Comparison of ENCODE assay signal across 14 cellular contexts in genomic region chr13:73729046-73729445, GRCh38.
DNase-seq lines count a peak whose midpoint lies in the region; ATAC-seq and TF ChIP-seq lines count a peak whose summit lies in the region.
"Had no signal": no experiment of that assay in that cellular context is flagged by ENCODE, and none has a peak within 500 bp of the region (broad histone marks: within the 10 kb centered on the region; RNA-seq: fewer than 3 reads in every experiment).

No MANE protein-coding gene starts in this region.

- POLR2A ChIA-PET in CD8-positive, alpha-beta memory T cell (lab: Charles Lee) = interaction anchor here (0.6 kb wide), 1 partner anchor 665 kb away, joined by 5 read pairs; no protein-coding TSS in a partner anchor
- POLR2A ChIA-PET in naive thymus-derived CD4-positive, alpha-beta T cell (lab: Charles Lee) = interaction anchor here (1.0 to 1.9 kb wide), 2 partner anchors 12 to 21 kb away, joined by 4 to 6 read pairs; no protein-coding TSS in a partner anchor

- DNase-seq in CD8-positive, alpha-beta memory T cell = no peak
- DNase-seq in left lobe of liver (ENCODE audit: low spot score) (no peak), breast epithelium (ENCODE audit: low spot score in 2 of 2) (no peak), COR-L47 (lab: John Stamatoyannopoulos, UW) (no peak), DMS53 (lab: John Stamatoyannopoulos, UW) (no peak)
- no peak for DNase-seq in naive thymus-derived CD4-positive, alpha-beta T cell
- DNase-seq: BE2C, DMS153, DND-41, GDM1 had no signal

- H3K4me1 Mint-ChIP-seq in CD8-positive, alpha-beta memory T cell = peaks cover 26 to 60% (median 34%) of the 10 kb centered on the region in 3 donors
- peaks cover 0 to 42% (median 30%) of the 10 kb centered on the region in 7 donors for H3K4me1 Mint-ChIP-seq in naive thymus-derived CD4-positive, alpha-beta T cell

- no peak overlapping the region for H3K4me3 Mint-ChIP-seq in CD8-positive, alpha-beta memory T cell
- no peak overlapping the region for H3K4me3 Mint-ChIP-seq in naive thymus-derived CD4-positive, alpha-beta T cell
- H3K4me3 Mint-ChIP-seq: IgD-negative memory B cell had no signal

- no peak overlapping the region for H3K4me3 ChIP-seq in CD8-positive, alpha-beta memory T cell (ENCODE audit: low read length)
- H3K4me3 ChIP-seq in naive thymus-derived CD4-positive, alpha-beta T cell (ENCODE audit: low read length) = no peak overlapping the region
- no peak overlapping the region for H3K4me3 ChIP-seq in breast epithelium
- H3K4me3 ChIP-seq: A549, HAP-1 had no signal

- intact Hi-C loops in naive thymus-derived CD4-positive, alpha-beta T cell (cut with micrococcal nuclease) = no loop called here
- intact Hi-C loops in breast epithelium (cut with DNase I; ENCODE audit: low total_unique reads) = no loop called here

- H3K27me3 ChIP-seq in CD8-positive, alpha-beta memory T cell (ENCODE audit: insufficient read depth, low read length, poor library complexity, severe bottlenecking) = no peaks in the 10 kb centered on the region
- no peaks in the 10 kb centered on the region for H3K27me3 ChIP-seq in naive thymus-derived CD4-positive, alpha-beta T cell (ENCODE audit: control insufficient read depth in 2 of 2, insufficient read depth in 2 of 2, low read length in 2 of 2)
- H3K27me3 ChIP-seq in breast epithelium = no peaks in the 10 kb centered on the region
- H3K27me3 ChIP-seq: BE2C had no signal

- H3K36me3 ChIP-seq in CD8-positive, alpha-beta memory T cell (ENCODE audit: insufficient read depth, low read length) = no peaks in the 10 kb centered on the region
- peaks cover 0 to 5% (median 0%) of the 10 kb centered on the region in 3 experiments for H3K36me3 ChIP-seq in naive thymus-derived CD4-positive, alpha-beta T cell (ENCODE audit: control insufficient read depth in 2 of 3, insufficient read depth in 3 of 3, low read length in 3 of 3)
- no peaks in the 10 kb centered on the region for H3K36me3 ChIP-seq in breast epithelium
- H3K36me3 ChIP-seq: BE2C, HAP-1 had no signal

- no peaks in the 10 kb centered on the region for H3K9me3 Mint-ChIP-seq in CD8-positive, alpha-beta memory T cell
- peaks cover 0 to 5% (median 0%) of the 10 kb centered on the region in 11 donors for H3K9me3 Mint-ChIP-seq in naive thymus-derived CD4-positive, alpha-beta T cell
- H3K9me3 Mint-ChIP-seq: IgD-negative memory B cell had no signal

- TF ChIP-seq CTCF in breast epithelium (IDR thresholded peaks at IDR 0.05) = no peak

- CTCF ChIA-PET in CD8-positive, alpha-beta memory T cell (lab: Charles Lee) = interaction anchor here (1.4 kb wide), 1 partner anchor 10 kb away, joined by 6 read pairs; no protein-coding TSS in a partner anchor
- CTCF ChIA-PET in naive thymus-derived CD4-positive, alpha-beta T cell (lab: Charles Lee) = no interaction called here

- no peaks in the 10 kb centered on the region for H3K27me3 Mint-ChIP-seq in CD8-positive, alpha-beta memory T cell
- no peaks in the 10 kb centered on the region for H3K27me3 Mint-ChIP-seq in naive thymus-derived CD4-positive, alpha-beta T cell
- H3K27me3 Mint-ChIP-seq: IgD-negative memory B cell had no signal

- no peaks in the 10 kb centered on the region for H3K4me1 ChIP-seq in CD8-positive, alpha-beta memory T cell (ENCODE audit: insufficient read depth, low read length)
- H3K4me1 ChIP-seq in naive thymus-derived CD4-positive, alpha-beta T cell (ENCODE audit: control insufficient read depth in 2 of 2, insufficient read depth in 2 of 2, low read length in 2 of 2) = no peaks in the 10 kb centered on the region
- no peaks in the 10 kb centered on the region for H3K4me1 ChIP-seq in breast epithelium
- H3K4me1 ChIP-seq: A549, BE2C, HAP-1 had no signal

- peak; percentile 78 for ATAC-seq in left lobe of liver
- no peak for ATAC-seq in naive thymus-derived CD4-positive, alpha-beta T cell
- ATAC-seq: A549 had no signal

- H3K27ac ChIP-seq in CD8-positive, alpha-beta memory T cell (ENCODE audit: low read depth, low read length) = no peak overlapping the region
- no peak overlapping the region for H3K27ac ChIP-seq in naive thymus-derived CD4-positive, alpha-beta T cell (ENCODE audit: low read depth, low read length)
- no peak overlapping the region for H3K27ac ChIP-seq in breast epithelium
- H3K27ac ChIP-seq: A549, C4-2B had no signal

- TF ChIP-seq POLR2A in breast epithelium (IDR thresholded peaks at IDR 0.05) = no peak

- peaks cover 0 to 40% (median 15%) of the 10 kb centered on the region in 3 donors for H3K36me3 Mint-ChIP-seq in CD8-positive, alpha-beta memory T cell
- H3K36me3 Mint-ChIP-seq in naive thymus-derived CD4-positive, alpha-beta T cell = peaks cover 1 to 69% (median 48%) of the 10 kb centered on the region in 5 donors

- no peaks in the 10 kb centered on the region for H3K9me3 ChIP-seq in CD8-positive, alpha-beta memory T cell (ENCODE audit: low read length)
- no peaks in the 10 kb centered on the region for H3K9me3 ChIP-seq in naive thymus-derived CD4-positive, alpha-beta T cell (ENCODE audit: control insufficient read depth in 2 of 3, low read length in 3 of 3)
- no peaks in the 10 kb centered on the region for H3K9me3 ChIP-seq in breast epithelium
- H3K9me3 ChIP-seq: A549, BE2C, HAP-1 had no signal

- H3K27ac Mint-ChIP-seq in CD8-positive, alpha-beta memory T cell = peak overlapping the region in 6 of 8 donors; percentile 2 to 70 (median 37)
- H3K27ac Mint-ChIP-seq in naive thymus-derived CD4-positive, alpha-beta T cell = peak overlapping the region in 8 of 9 donors; percentile 3 to 69 (median 46)
- H3K27ac Mint-ChIP-seq: IgD-negative memory B cell had no signal
